In genomic region chr2:8487461-8487932, GRCh38 we compare ENCODE assay signal across 8 cellular contexts.
DNase-seq lines count a peak whose midpoint lies in the region; ATAC-seq, FAIRE-seq and TF ChIP-seq lines count a peak whose summit lies in the region.

No MANE protein-coding gene starts in this region.

- WGBS in H1 (ENCODE audit: extremely low coverage in 1 of 2, insufficient coverage in 1 of 2, insufficient read length in 1 of 2, insufficient replicate concordance in 2 of 2, low coverage in 1 of 2, low lambda C conversion rate in 2 of 2, missing lambda C conversion rate in 1 of 2), 2 experiments: 77% methylated on average over 13 of the region's 16 CpGs; no CpG with 5 or more reads in 1 of the 2 experiments

- no peaks in the 10 kb centered on the region for H3K36me3 ChIP-seq in left ventricle myocardium inferior
- no peaks in the 10 kb centered on the region for H3K36me3 ChIP-seq in H1 (ENCODE audit: control insufficient read depth in 2 of 4, insufficient read depth in 4 of 4, low read length in 3 of 4)
- H3K36me3 ChIP-seq in upper lobe of right lung: no peaks in the 10 kb centered on the region

- TF ChIP-seq CTCF in left ventricle myocardium inferior (IDR thresholded peaks at IDR 0.05; ENCODE audit: borderline replicate concordance): no peak
- no peak for TF ChIP-seq CTCF in H1 (IDR thresholded peaks at IDR 0.05; ENCODE audit: control extremely low read depth in 1 of 3, insufficient read depth in 1 of 3, low read depth in 1 of 3, low read length in 3 of 3)
- no peak for TF ChIP-seq CTCF in upper lobe of right lung (IDR thresholded peaks at IDR 0.05)

- H3K9me3 ChIP-seq in left ventricle myocardium inferior (replicated peaks): no peaks in the 10 kb centered on the region
- no peaks in the 10 kb centered on the region for H3K9me3 ChIP-seq in H1 (ENCODE audit: insufficient read depth in 2 of 2, low read depth in 1 of 2, low read length in 1 of 2)
- H3K9me3 ChIP-seq in upper lobe of right lung: no peaks in the 10 kb centered on the region

- H3K14ac ChIP-seq in H1 (ENCODE audit: insufficient read length): no peak overlapping the region

- no peak for FAIRE-seq in H1 (lab: Jason Lieb, UNC)

- POLR2A ChIA-PET in H1 (lab: Charles Lee; ENCODE audit: partially characterized antibody): interaction anchor here (1.8 kb wide), 1 partner anchor 12 kb away, joined by 5 read pairs; no protein-coding TSS in a partner anchor

- H3K79me2 ChIP-seq in H1 (ENCODE audit: control insufficient read depth in 1 of 2, insufficient read depth in 2 of 2, low read length in 2 of 2): no peaks in the 10 kb centered on the region

- intact Hi-C loops in left ventricle myocardium inferior (cut with micrococcal nuclease): no loop called here
- intact Hi-C loops in cardiac septum (cut with DNase I): no loop called here
- intact Hi-C loops in upper lobe of right lung (cut with DNase I): no loop called here

- no peaks in the 10 kb centered on the region for H4K20me1 ChIP-seq in H1 (replicated peaks in 1 of 2; ENCODE audit: control insufficient read depth in 1 of 2, insufficient read depth in 2 of 2, low read length in 2 of 2)

- H3K18ac ChIP-seq in H1 (ENCODE audit: extremely low read depth, low read length): peak overlapping the region; percentile 83

- H3K23ac ChIP-seq in H1 (ENCODE audit: insufficient read length): no peak overlapping the region

- no peak overlapping the region for H3K4me2 ChIP-seq in H1 (ENCODE audit: insufficient read depth in 1 of 2, low read depth in 2 of 2, low read length in 2 of 2)

- H3K4me3 ChIP-seq in left ventricle myocardium inferior: peak overlapping the region; percentile 17
- H3K4me3 ChIP-seq in H1 (ENCODE audit: extremely low read depth in 1 of 4, insufficient read depth in 2 of 4, low read depth in 3 of 4, low read length in 4 of 4): no peak overlapping the region
- peak overlapping the region; percentile 21 for H3K4me3 ChIP-seq in upper lobe of right lung

- CTCF ChIA-PET in H1 (lab: Charles Lee; ENCODE audit: partially characterized antibody): no interaction called here

- H3K27me3 ChIP-seq in left ventricle myocardium inferior (ENCODE audit: low read depth) (no peaks in the 10 kb centered on the region), H1 (replicated peaks in 1 of 4; ENCODE audit: control insufficient read depth in 3 of 4, extremely low read depth in 1 of 4, insufficient read depth in 3 of 4, low read length in 3 of 4) (no peaks in the 10 kb centered on the region), upper lobe of right lung (no peaks in the 10 kb centered on the region)

- H3K79me1 ChIP-seq in H1 (ENCODE audit: low read depth, low read length): no peaks in the 10 kb centered on the region

- peak in 1 of 2 experiments; percentile 8; a peak in 2 of 4 replicates for TF ChIP-seq RAD21 in H1 (IDR thresholded peaks at IDR 0.05 in 1 of 2, conservative IDR thresholded peaks at IDR 0.05 in 1 of 2; ENCODE audit: low read depth in 2 of 2, low read length in 2 of 2)

- no peak overlapping the region for H4K91ac ChIP-seq in H1 (replicated peaks; ENCODE audit: insufficient read length, low read length)

- H2BK20ac ChIP-seq in H1 (ENCODE audit: low read length): no peak overlapping the region

- no peak for TF ChIP-seq POLR2A in H1 (IDR thresholded peaks at IDR 0.05; ENCODE audit: control extremely low read depth in 1 of 2, low read depth in 2 of 2, low read length in 2 of 2)

- H3K9ac ChIP-seq in H1 (replicated peaks in 1 of 4; ENCODE audit: extremely low read depth in 1 of 4, low read depth in 3 of 4, low read length in 3 of 4): no peak overlapping the region

- H3K4ac ChIP-seq in H1 (replicated peaks; ENCODE audit: insufficient read length, low read depth, low read length): no peak overlapping the region

- no peak for TF ChIP-seq EP300 in H1 (IDR thresholded peaks at IDR 0.05; ENCODE audit: borderline replicate concordance in 1 of 2, low read depth in 2 of 2, low read length in 2 of 2)

- no peak overlapping the region for H2AK5ac ChIP-seq in H1 (ENCODE audit: low read depth, low read length)

- DNase-seq in left ventricle myocardium inferior (no peak), cardiac septum (ENCODE audit: low spot score) (no peak), H1 (ENCODE audit: low read depth in 1 of 2, low spot score in 2 of 2) (peak in 1 of 2 experiments; percentile 13), upper lobe of right lung (no peak), cortex of kidney (lab: John Stamatoyannopoulos, UW) (no peak), NCI-H1092 treated with DMSO at 0.1 percent for 48 hours (lab: John Stamatoyannopoulos, UW) (no peak), RPMI8226 (no peak)

- H2BK15ac ChIP-seq in H1 (ENCODE audit: low read length): no peak overlapping the region

- H2BK120ac ChIP-seq in H1 (replicated peaks; ENCODE audit: low read depth, low read length): no peak overlapping the region

- no peak overlapping the region; the same call in 1 of the 2 replicates for H2BK12ac ChIP-seq in H1 (ENCODE audit: low read depth, low read length)

- H4K5ac ChIP-seq in H1 (ENCODE audit: insufficient read length, low read depth, low read length): no peak overlapping the region

- H3K56ac ChIP-seq in H1 (replicated peaks; ENCODE audit: insufficient read length, low read depth, low read length): no peak overlapping the region

- H3K27ac ChIP-seq in left ventricle myocardium inferior (replicated peaks) (no peak overlapping the region), H1 (ENCODE audit: low read depth, low read length) (no peak overlapping the region), upper lobe of right lung (peak overlapping the region; percentile 20)

- no peaks in the 10 kb centered on the region; the same call in 1 of the 2 replicates for H3K23me2 ChIP-seq in H1 (ENCODE audit: low read depth, low read length)

- ATAC-seq in HG03520 (IDR thresholded peaks at IDR 0.05; ENCODE audit: unreplicated experiment) (peak; percentile 26), upper lobe of right lung (peak; percentile 62)

- H2BK5ac ChIP-seq in H1 (ENCODE audit: low read depth, low read length): no peak overlapping the region

- H2AFZ ChIP-seq in H1 (ENCODE audit: low read length): peak overlapping the region; percentile 92; the same call in 1 of the 2 replicates

- H3K4me1 ChIP-seq in left ventricle myocardium inferior (peaks cover 27% of the 10 kb centered on the region), H1 (replicated peaks in 1 of 4; ENCODE audit: control insufficient read depth in 3 of 4, insufficient read depth in 4 of 4, low read length in 3 of 4) (peaks cover 0 to 8% (median 1%) of the 10 kb centered on the region in 4 experiments; a peak in 4 of 7 replicates), upper lobe of right lung (peaks cover 20% of the 10 kb centered on the region)

- H4K8ac ChIP-seq in H1 (ENCODE audit: extremely low read depth, insufficient read depth, low read length): peak overlapping the region; percentile 20; the same call in 1 of the 2 replicates

TF ChIP-seq in H1, 55 proteins besides CTCF, POLR2A, EP300 and RAD21:
- TF ChIP-seq JUND (IDR thresholded peaks at IDR 0.05; ENCODE audit: low read length): no peak
- peak; percentile 50; the same call in 1 of the 2 replicates for TF ChIP-seq TEAD4 (IDR thresholded peaks at IDR 0.05; ENCODE audit: low read depth, low read length)
- TF ChIP-seq ATF2 (IDR thresholded peaks at IDR 0.05; ENCODE audit: low read length): no peak
- TF ChIP-seq MAFK (IDR thresholded peaks at IDR 0.05; ENCODE audit: low read depth, low read length): peak; percentile 12; the same call in 1 of the 2 replicates
- no peak for TF ChIP-seq SAP30 (IDR thresholded peaks at IDR 0.05; ENCODE audit: insufficient read depth, insufficient replicate concordance, low read length)
- TF ChIP-seq HDAC2 (IDR thresholded peaks at IDR 0.05; ENCODE audit: borderline replicate concordance in 1 of 2, low read depth in 2 of 2, low read length in 2 of 2): no peak
- no peak for TF ChIP-seq HDAC6 (IDR thresholded peaks at IDR 0.05; ENCODE audit: low read depth, low read length)
- no peak for TF ChIP-seq SRF (IDR thresholded peaks at IDR 0.05; ENCODE audit: low read depth, low read length)

Comparison
In these comparisons a context has a peak if more than half of its experiments do, and no peak if none do; other contexts are left out.
1. H3K4me3 ChIP-seq: peak in left ventricle myocardium inferior (single experiment) and upper lobe of right lung (single experiment); none in H1 (0 of 4).